In genomic region chr2:237474931-237475703, GRCh38 we compare ENCODE assay signal across 8 cellular contexts. TPM values are rescaled to one million over a fixed set of nuclear protein-coding genes. Genes with fewer than 3 reads are reported as not detected.
A peak's percentile ranks its signal among the peaks of the same experiment; 100 is the strongest.
DNase-seq lines count a peak whose midpoint lies in the region; ATAC-seq and TF ChIP-seq lines count a peak whose summit lies in the region.

No MANE protein-coding gene starts in this region.

- CTCF ChIA-PET in activated naive CD4-positive, alpha-beta T cell treated with anti-CD3 and anti-CD28 coated beads, Interleukin-2, amount 10 ng/mL, durations not matched to agents 7 days and 5 days (lab: Charles Lee): interaction anchor here (0.7 to 3.8 kb wide), 11 partner anchors 7 to 388 kb away, joined by 3 to 110 read pairs (median 4); no protein-coding TSS in a partner anchor

- DNase-seq in DMS153 treated with DMSO at 0.1 percent for 48 hours (lab: John Stamatoyannopoulos, UW; ENCODE audit: unreplicated experiment) (peak; percentile 46), SJSA1 (ENCODE audit: low read depth in 1 of 2, low spot score in 2 of 2) (peak; percentile 85 to 87), glomerular visceral epithelial cell (ENCODE audit: extremely low spot score) (peak; percentile 88), osteoblast (ENCODE audit: insufficient read length, low spot score, missing footprints) (peak; percentile 96), thoracic aorta (ENCODE audit: low spot score) (no peak)
- DNase-seq in activated naive CD4-positive, alpha-beta T cell treated with anti-CD3 and anti-CD28 coated beads, Interleukin-2, amount 10 ng/mL, durations not matched to agents 7 days and 5 days: peak; percentile 79

- H3K4me3 ChIP-seq in HUES48 (ENCODE audit: low read depth, low read length) (peak overlapping the region; percentile 77), SJSA1 (peak overlapping the region; percentile 63), osteoblast (ENCODE audit: insufficient read depth, low read length) (peak overlapping the region; percentile 76), thoracic aorta (peak overlapping the region; percentile 86)

- H3K9ac ChIP-seq in HUES48 (ENCODE audit: low read depth, low read length): peak overlapping the region; percentile 65

- peaks cover 40% of the 10 kb centered on the region for H3K27me3 ChIP-seq in HUES48 (ENCODE audit: control insufficient read depth, insufficient read depth, low read length)
- H3K27me3 ChIP-seq in SJSA1 (replicated peaks): no peaks in the 10 kb centered on the region
- H3K27me3 ChIP-seq in osteoblast (ENCODE audit: insufficient read depth, low read length): no peaks in the 10 kb centered on the region
- no peaks in the 10 kb centered on the region for H3K27me3 ChIP-seq in thoracic aorta (replicated peaks; ENCODE audit: insufficient read depth)

- H3K36me3 Mint-ChIP-seq in activated naive CD4-positive, alpha-beta T cell treated with anti-CD3 and anti-CD28 coated beads, Interleukin-2, amount 10 ng/mL, durations not matched to agents 7 days and 5 days: no peaks in the 10 kb centered on the region

- no peaks in the 10 kb centered on the region for H3K79me2 ChIP-seq in osteoblast (ENCODE audit: insufficient read depth, low read length)

- H3K27ac ChIP-seq in HUES48 (ENCODE audit: low read depth, low read length): peak overlapping the region; percentile 79
- H3K27ac ChIP-seq in SJSA1: peak overlapping the region; percentile 96
- H3K27ac ChIP-seq in osteoblast (ENCODE audit: low read depth, low read length): peak overlapping the region; percentile 98
- peak overlapping the region; percentile 74 to 81 for H3K27ac ChIP-seq in thoracic aorta

- H3K4me1 Mint-ChIP-seq in activated naive CD4-positive, alpha-beta T cell treated with anti-CD3 and anti-CD28 coated beads, Interleukin-2, amount 10 ng/mL, durations not matched to agents 7 days and 5 days: peaks cover 13% of the 10 kb centered on the region

- H3K4me1 ChIP-seq in HUES48 (ENCODE audit: control insufficient read depth, insufficient read depth, low read length) (0 out of 2 replicates have a peak, but pooled peaks cover 3% of the 10 kb centered on the region), SJSA1 (replicated peaks) (peaks cover 34% of the 10 kb centered on the region), osteoblast (ENCODE audit: insufficient read depth, low read length) (peaks cover 28% of the 10 kb centered on the region), thoracic aorta (ENCODE audit: control insufficient read depth in 1 of 2, low read depth in 2 of 2) (peaks cover 5 to 37% of the 10 kb centered on the region in 2 donors)

- no peaks in the 10 kb centered on the region for H4K20me1 ChIP-seq in osteoblast (ENCODE audit: insufficient read depth, low read length)

- peak overlapping the region; percentile 76 for H3K27ac Mint-ChIP-seq in activated naive CD4-positive, alpha-beta T cell treated with anti-CD3 and anti-CD28 coated beads, Interleukin-2, amount 10 ng/mL, durations not matched to agents 7 days and 5 days

- H3K4me2 ChIP-seq in osteoblast (ENCODE audit: insufficient read depth, low read length): peak overlapping the region; percentile 98

- TF ChIP-seq CTCF in osteoblast (IDR thresholded peaks at IDR 0.05; ENCODE audit: extremely low read depth, low read depth, low read length): peak; percentile 62
- peak; percentile 95 for TF ChIP-seq CTCF in thoracic aorta (IDR thresholded peaks at IDR 0.05)

- H3K4me3 Mint-ChIP-seq in activated naive CD4-positive, alpha-beta T cell treated with anti-CD3 and anti-CD28 coated beads, Interleukin-2, amount 10 ng/mL, durations not matched to agents 7 days and 5 days: peak overlapping the region; percentile 76

- H3K27me3 Mint-ChIP-seq in activated naive CD4-positive, alpha-beta T cell treated with anti-CD3 and anti-CD28 coated beads, Interleukin-2, amount 10 ng/mL, durations not matched to agents 7 days and 5 days: peaks cover 28% of the 10 kb centered on the region

- H2AFZ ChIP-seq in osteoblast (ENCODE audit: low read length): peak overlapping the region; percentile 83

- ATAC-seq in GM21360 (IDR thresholded peaks at IDR 0.05; ENCODE audit: unreplicated experiment) (peak; percentile 66), thoracic aorta (ENCODE audit: insufficient number of reproducible peaks, low FRiP score, low read depth) (peak; percentile 56)

- H3K36me3 ChIP-seq in HUES48 (ENCODE audit: control insufficient read depth, insufficient read depth, low read length) (no peaks in the 10 kb centered on the region), SJSA1 (no peaks in the 10 kb centered on the region), osteoblast (ENCODE audit: insufficient read depth, low read length) (no peaks in the 10 kb centered on the region), thoracic aorta (no peaks in the 10 kb centered on the region)

- no peaks in the 10 kb centered on the region for H3K9me3 ChIP-seq in HUES48 (ENCODE audit: control insufficient read depth, insufficient read depth, low read length)
- H3K9me3 ChIP-seq in SJSA1 (replicated peaks): no peaks in the 10 kb centered on the region
- no peaks in the 10 kb centered on the region for H3K9me3 ChIP-seq in osteoblast (ENCODE audit: low read depth, low read length)
- H3K9me3 ChIP-seq in thoracic aorta: no peaks in the 10 kb centered on the region

- H3K9me3 Mint-ChIP-seq in activated naive CD4-positive, alpha-beta T cell treated with anti-CD3 and anti-CD28 coated beads, Interleukin-2, amount 10 ng/mL, durations not matched to agents 7 days and 5 days: no peaks in the 10 kb centered on the region

RNA-seq across cellular contexts. Expression of gene MLPH, which starts 11.9 kb away (rescaled TPM):
- total RNA-seq in SJSA1 (2014; rRNA removed; shearing (Covaris generic)): 0.50 TPM in 1 of 2 replicates, not detected in the other
- 25.7 and 32.1 TPM in 2 replicates for total RNA-seq in osteoblast
- 1 to 10 TPM; 2.0 to 7.4 TPM for total RNA-seq in thoracic aorta
